In the genomic region with DNA sequence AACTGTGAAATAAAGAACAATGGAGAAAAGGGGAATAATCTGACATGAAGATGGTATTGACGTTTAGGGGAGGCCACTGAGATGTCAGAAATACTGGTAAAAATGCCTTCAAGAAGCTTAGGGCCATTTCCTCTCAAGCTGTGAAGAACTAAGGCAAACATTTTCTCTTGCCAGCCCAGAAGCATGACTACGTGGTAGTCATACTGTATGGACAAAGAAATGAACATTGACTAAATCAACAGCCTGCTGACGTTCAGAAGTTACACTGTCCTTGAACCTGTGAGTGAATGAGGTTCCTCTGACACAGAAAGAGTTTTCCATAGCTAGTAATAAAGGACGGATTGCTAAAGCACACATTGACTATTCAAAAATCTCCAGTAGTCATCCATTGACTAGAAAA, we compare ENCODE assay signal across 1 cellular context.
TF ChIP-seq lines count a peak whose summit lies in the region.

No MANE protein-coding gene starts in this region.

TF ChIP-seq in endothelial cell of umbilical vein, 7 proteins besides CTCF, POLR2A, EP300 and RAD21:
- TF ChIP-seq FOS (IDR thresholded peaks at IDR 0.05; ENCODE audit: borderline replicate concordance, insufficient read depth, low read length) (no peak), EZH2 (IDR thresholded peaks at IDR 0.05; ENCODE audit: borderline replicate concordance, low read depth, low read length, severe bottlenecking) (no peak), POLR2AphosphoS5 (IDR thresholded peaks at IDR 0.05; ENCODE audit: insufficient read depth, low read depth, low read length) (no peak), MYC (IDR thresholded peaks at IDR 0.05; ENCODE audit: low read depth, low read length) (no peak), JUN (IDR thresholded peaks at IDR 0.05; ENCODE audit: borderline replicate concordance, insufficient read depth, insufficient read length, low read depth) (no peak), GATA2 (IDR thresholded peaks at IDR 0.05; ENCODE audit: insufficient read depth, insufficient read length, low read depth, low read length) (no peak)
- TF ChIP-seq, protein P1, sequence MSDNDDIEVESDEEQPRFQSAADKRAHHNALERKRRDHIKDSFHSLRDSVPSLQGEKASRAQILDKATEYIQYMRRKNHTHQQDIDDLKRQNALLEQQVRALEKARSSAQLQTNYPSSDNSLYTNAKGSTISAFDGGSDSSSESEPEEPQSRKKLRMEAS (IDR thresholded peaks at IDR 0.05; ENCODE audit: insufficient read depth, insufficient read length): no peak
